ENCODE assay signal across 8 cellular contexts in the genomic region with DNA sequence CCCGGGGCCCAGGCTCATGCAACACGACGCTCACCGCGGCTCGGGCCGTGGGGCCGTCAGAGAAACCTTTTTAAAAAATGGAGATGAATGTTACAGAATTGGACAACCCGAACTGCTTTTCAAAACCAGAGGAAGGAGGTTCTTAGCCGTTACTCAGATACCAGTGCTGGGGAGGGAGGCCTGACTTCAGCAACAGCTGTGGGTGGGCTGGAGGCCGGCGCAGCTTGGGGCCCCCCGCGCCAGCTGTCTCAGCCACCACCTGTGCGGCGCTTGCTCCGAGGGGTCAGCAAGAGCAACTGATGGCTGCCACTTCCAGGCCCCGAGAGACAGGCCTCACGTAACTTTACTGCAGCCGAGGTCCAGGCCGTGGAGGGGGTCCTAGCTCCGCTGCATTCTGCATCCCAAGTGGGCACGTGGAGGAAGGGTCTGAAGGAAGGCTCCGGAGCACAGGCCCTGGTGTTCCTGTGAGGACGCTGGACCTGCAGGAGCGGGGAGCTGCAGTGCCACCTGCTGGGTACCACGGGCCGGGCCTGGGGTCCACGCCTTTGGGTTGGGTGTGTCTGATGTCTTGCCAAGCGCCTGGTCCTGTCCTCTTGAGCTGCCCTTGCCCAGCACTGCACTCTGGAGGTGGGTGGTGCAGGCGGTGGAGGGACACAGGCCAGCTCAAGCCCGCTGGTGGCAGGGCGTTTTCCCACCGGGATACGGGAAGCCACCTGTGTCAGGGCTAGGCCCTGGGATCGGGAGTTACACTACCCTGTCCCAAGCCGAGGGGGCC.
DNase-seq lines count a peak whose midpoint lies in the region; ATAC-seq and TF ChIP-seq lines count a peak whose summit lies in the region.

No MANE protein-coding gene starts in this region.

- H3K27ac ChIP-seq in MM.1S (ENCODE audit: low read length), result no peak overlapping the region

- TF ChIP-seq CTCF in MM.1S (IDR thresholded peaks at IDR 0.05; ENCODE audit: low read length), result peak; percentile 31

- no peaks in the 10 kb centered on the region for H3K79me2 ChIP-seq in MM.1S (ENCODE audit: low read length)

- H3K27me3 ChIP-seq in MM.1S (replicated peaks; ENCODE audit: insufficient read depth, low read length), result no peaks in the 10 kb centered on the region

- H3K4me3 ChIP-seq in MM.1S (ENCODE audit: low read length), result no peak overlapping the region

- H4K20me1 ChIP-seq in MM.1S (ENCODE audit: insufficient read depth, low read length), result no peaks in the 10 kb centered on the region

- H3K4me2 ChIP-seq in MM.1S (ENCODE audit: low read depth, low read length), result no peak overlapping the region

- H2AFZ ChIP-seq in MM.1S (ENCODE audit: low read length), result no peak overlapping the region

- H3F3A ChIP-seq in MM.1S (ENCODE audit: insufficient read depth, low read length), result no peaks in the 10 kb centered on the region

- DNase-seq in ELF-1 (ENCODE audit: low read depth, low spot score) (peak; percentile 61), MM.1S (no peak), activated T-cell treated with anti-CD3 and anti-CD28 coated beads for 48 hours (ENCODE audit: low read depth) (peak; percentile 26), germinal center (ENCODE audit: low spot score) (peak; percentile 38), retina (peak; percentile 42), GM19238 (ENCODE audit: insufficient read length, low spot score) (no peak), SW 1271 (lab: John Stamatoyannopoulos, UW) (no peak)

- TF ChIP-seq POLR2A in GM18505 (IDR thresholded peaks at IDR 0.05; ENCODE audit: borderline replicate concordance, extremely low read depth, insufficient read depth, insufficient read length), result no peak

- H3K9ac ChIP-seq in MM.1S (ENCODE audit: low read length), result no peak overlapping the region

- no peaks in the 10 kb centered on the region for H3K4me1 ChIP-seq in MM.1S (ENCODE audit: low read length)

- H3K9me2 ChIP-seq in MM.1S (replicated peaks; ENCODE audit: insufficient read depth, low read length), result no peaks in the 10 kb centered on the region

- ATAC-seq in GM18505 (IDR thresholded peaks at IDR 0.05; ENCODE audit: unreplicated experiment), result no peak

- H3K9me3 ChIP-seq in MM.1S (replicated peaks; ENCODE audit: insufficient read depth, low read length), result no peaks in the 10 kb centered on the region

- peaks cover 4% of the 10 kb centered on the region; the same call in 1 of the 2 replicates for H3K36me3 ChIP-seq in MM.1S (replicated peaks; ENCODE audit: insufficient read depth, low read length)

Comparison
In these comparisons a context has a peak if more than half of its experiments do, and no peak if none do; other contexts are left out.
1. DNase-seq: peak in ELF-1 (single experiment), activated T-cell treated with anti-CD3 and anti-CD28 coated beads for 48 hours (single experiment), germinal center (single experiment) and retina (single experiment); none in MM.1S (single experiment), GM19238 (single experiment) and SW 1271 (0 of 2).